Comparison of ENCODE assay signal across 1 cellular context in the genomic region with DNA sequence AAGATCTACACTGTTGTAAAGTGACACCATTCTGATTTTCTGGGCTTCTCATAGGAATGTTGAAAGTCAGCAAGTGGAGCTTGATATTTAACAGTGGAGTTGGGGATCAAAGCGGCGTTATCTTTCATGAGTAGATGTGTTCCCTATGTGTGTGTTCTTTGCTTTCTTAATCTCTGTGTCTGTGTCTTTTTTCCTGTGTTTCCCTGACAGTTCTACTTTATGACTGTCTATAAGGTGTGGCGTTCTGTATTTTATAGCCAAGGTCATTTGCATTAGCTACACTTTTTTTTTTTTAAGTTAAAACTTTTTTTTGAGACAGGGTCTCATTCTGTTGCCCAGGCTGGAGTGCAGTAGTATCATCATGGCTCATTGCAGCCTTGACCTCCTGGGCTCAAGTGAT.
TF ChIP-seq lines count a peak whose summit lies in the region.

No MANE protein-coding gene starts in this region.

TF ChIP-seq in WTC11, 78 proteins besides CTCF, POLR2A, EP300 and RAD21 (continued from another document):
- no peak for TF ChIP-seq MLX (CRISPR knock-in tag; IDR thresholded peaks at IDR 0.05)
- TF ChIP-seq IRF2 (CRISPR knock-in tag; IDR thresholded peaks at IDR 0.05; ENCODE audit: borderline replicate concordance, low read depth): no peak
- no peak for TF ChIP-seq NR2C2 (CRISPR knock-in tag; IDR thresholded peaks at IDR 0.05)
- TF ChIP-seq CBFB (CRISPR knock-in tag; IDR thresholded peaks at IDR 0.05; ENCODE audit: low read depth): no peak
- TF ChIP-seq, protein P1, sequence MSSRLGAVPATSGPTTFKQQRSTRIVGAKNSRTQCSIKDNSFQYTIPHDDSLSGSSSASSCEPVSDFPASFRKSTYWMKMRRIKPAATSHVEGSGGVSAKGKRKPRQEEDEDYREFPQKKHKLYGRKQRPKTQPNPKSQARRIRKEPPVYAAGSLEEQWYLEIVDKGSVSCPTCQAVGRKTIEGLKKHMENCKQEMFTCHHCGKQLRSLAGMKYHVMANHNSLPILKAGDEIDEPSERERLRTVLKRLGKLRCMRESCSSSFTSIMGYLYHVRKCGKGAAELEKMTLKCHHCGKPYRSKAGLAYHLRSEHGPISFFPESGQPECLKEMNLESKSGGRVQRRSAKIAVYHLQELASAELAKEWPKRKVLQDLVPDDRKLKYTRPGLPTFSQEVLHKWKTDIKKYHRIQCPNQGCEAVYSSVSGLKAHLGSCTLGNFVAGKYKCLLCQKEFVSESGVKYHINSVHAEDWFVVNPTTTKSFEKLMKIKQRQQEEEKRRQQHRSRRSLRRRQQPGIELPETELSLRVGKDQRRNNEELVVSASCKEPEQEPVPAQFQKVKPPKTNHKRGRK (CRISPR knock-in tag; IDR thresholded peaks at IDR 0.05; ENCODE audit: borderline replicate concordance): no peak
- TF ChIP-seq, protein P2, sequence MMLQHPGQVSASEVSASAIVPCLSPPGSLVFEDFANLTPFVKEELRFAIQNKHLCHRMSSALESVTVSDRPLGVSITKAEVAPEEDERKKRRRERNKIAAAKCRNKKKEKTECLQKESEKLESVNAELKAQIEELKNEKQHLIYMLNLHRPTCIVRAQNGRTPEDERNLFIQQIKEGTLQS (CRISPR knock-in tag; conservative IDR thresholded peaks at IDR 0.05): no peak
